ENCODE assay signal across 9 cellular contexts in the genomic region with DNA sequence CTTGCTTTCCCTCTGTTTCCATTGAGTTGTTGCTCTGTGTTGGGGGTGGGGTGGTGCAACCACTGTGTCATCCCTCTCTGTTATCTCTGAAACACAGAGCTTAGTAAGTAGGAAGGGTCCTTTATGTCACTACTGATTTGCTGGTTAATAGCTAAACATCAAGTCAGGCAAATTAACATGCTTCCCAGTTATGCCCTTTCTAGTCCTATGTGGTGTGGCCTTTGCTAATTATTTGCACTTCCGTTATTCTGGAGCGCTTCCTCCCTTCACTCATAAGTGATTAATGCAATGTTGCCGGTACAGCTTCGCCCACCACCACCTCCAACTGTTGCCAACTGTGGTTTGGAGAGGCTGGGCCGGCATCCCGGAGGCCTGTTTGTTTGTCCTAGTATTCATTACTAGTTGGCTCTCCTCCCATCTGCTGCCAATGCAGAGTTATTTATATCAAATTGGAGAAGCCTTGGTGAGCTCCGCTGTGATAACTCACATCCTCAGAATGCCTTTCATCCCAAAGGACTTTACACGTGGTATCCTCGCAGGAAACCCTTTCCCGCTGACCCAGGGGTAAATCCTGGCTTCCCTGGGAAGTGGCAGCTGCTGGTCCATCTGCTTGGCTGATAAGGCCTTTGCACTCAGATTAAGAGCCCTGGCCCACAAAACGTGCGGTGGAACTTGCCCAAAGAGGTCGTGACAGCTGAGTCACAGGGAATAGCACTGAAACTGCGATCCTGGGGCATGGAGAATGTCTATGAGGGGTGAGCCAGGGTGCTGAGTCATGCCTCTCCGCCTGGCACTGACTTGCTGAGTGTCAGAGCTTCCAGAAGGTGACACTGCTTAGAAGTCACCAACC.
DNase-seq lines count a peak whose midpoint lies in the region; ATAC-seq and TF ChIP-seq lines count a peak whose summit lies in the region.
"Had no signal": no experiment of that assay in that cellular context is flagged by ENCODE, and none has a peak within 500 bp of the region (broad histone marks: within the 10 kb centered on the region; RNA-seq: fewer than 3 reads in every experiment).

No MANE protein-coding gene starts in this region.

- TF ChIP-seq CTCF in AG10803 (conservative IDR thresholded peaks at IDR 0.05; ENCODE audit: low read length) (no peak), colonic mucosa (IDR thresholded peaks at IDR 0.05) (no peak)

- H3K27ac ChIP-seq in colonic mucosa = no peak overlapping the region

- H3K9ac ChIP-seq in colonic mucosa (ENCODE audit: low read depth in 2 of 2, low read length in 2 of 2) = no peak overlapping the region

- peak; percentile 67 for DNase-seq in AG10803 (ENCODE audit: low read depth)
- peak; percentile 16 to 92 (median 78) for DNase-seq in HUDEP-2 (lab: John Stamatoyannopoulos, UW; ENCODE audit: unreplicated experiment in 76 of 76)
- DNase-seq in SHP77 treated with DMSO at 0.1 percent for 48 hours (lab: John Stamatoyannopoulos, UW) = peak; percentile 81
- DNase-seq in fibroblast of gingiva (ENCODE audit: low read depth) = peak; percentile 84
- DNase-seq in occipital lobe (lab: John Stamatoyannopoulos, UW) = peak; percentile 8
- DNase-seq in AML-193 (lab: John Stamatoyannopoulos, UW) = no peak
- DNase-seq in colonic mucosa = no peak

- no peak for ATAC-seq in HG03565 (IDR thresholded peaks at IDR 0.05; ENCODE audit: unreplicated experiment)
- ATAC-seq: GM12878 had no signal

- H3K27me3 ChIP-seq in colonic mucosa = no peaks in the 10 kb centered on the region

- no peaks in the 10 kb centered on the region for H3K9me3 ChIP-seq in colonic mucosa

- intact Hi-C loops in colonic mucosa (cut with DNase I) = no loop called here

- no peaks in the 10 kb centered on the region for H3K36me3 ChIP-seq in colonic mucosa

- H3K4me1 ChIP-seq in colonic mucosa = no peaks in the 10 kb centered on the region

- H3K4me3 ChIP-seq in AG10803 (ENCODE audit: low read length) (no peak overlapping the region), colonic mucosa (no peak overlapping the region)
- H3K4me3 ChIP-seq: GM12878 had no signal

Comparison
In these comparisons a context has a peak if more than half of its experiments do, and no peak if none do; other contexts are left out.
1. DNase-seq: peak in AG10803 (single experiment), HUDEP-2 (76 of 76), SHP77 treated with DMSO at 0.1 percent for 48 hours (single experiment), fibroblast of gingiva (single experiment) and occipital lobe (single experiment); none in AML-193 (0 of 2) and colonic mucosa (single experiment).